ENCODE assay signal across 1 cellular context in genomic region chr3:47441796-47442551, GRCh38.
TF ChIP-seq lines count a peak whose summit lies in the region.

No MANE protein-coding gene starts in this region.

TF ChIP-seq in K562, 482 proteins besides CTCF, POLR2A, EP300 and RAD21 (continued from another document):
- no peak for TF ChIP-seq CEBPZ (IDR thresholded peaks at IDR 0.05; ENCODE audit: borderline replicate concordance, low read depth, low read length)
- TF ChIP-seq DIDO1 (tag; IDR thresholded peaks at IDR 0.05; ENCODE audit: low read depth), result no peak
- peak; percentile 48 for TF ChIP-seq MAFF (IDR thresholded peaks at IDR 0.05; ENCODE audit: low read length)
- TF ChIP-seq ZNF277 (CRISPR knock-in tag; IDR thresholded peaks at IDR 0.05; ENCODE audit: borderline replicate concordance), result no peak
- no peak for TF ChIP-seq FUS (optimal IDR thresholded peaks at IDR 0.05; ENCODE audit: low read depth, low read length)
- peak; percentile 38; the same call in 1 of the 2 replicates for TF ChIP-seq MAFG (tag; conservative IDR thresholded peaks at IDR 0.05)
- TF ChIP-seq C11orf30 (IDR thresholded peaks at IDR 0.05; ENCODE audit: low read depth), result peak; percentile 43
TF ChIP-seq in K562: peak in this region for 5.
